20 cellular contexts compared by ENCODE assay signal in genomic region chr15:95868970-95869369, GRCh38.
A peak's percentile ranks its signal among the peaks of the same experiment; 100 is the strongest.
DNase-seq lines count a peak whose midpoint lies in the region; ATAC-seq, FAIRE-seq and TF ChIP-seq lines count a peak whose summit lies in the region.
"Had no signal": no experiment of that assay in that cellular context is flagged by ENCODE, and none has a peak within 500 bp of the region (broad histone marks: within the 10 kb centered on the region; RNA-seq: fewer than 3 reads in every experiment).

No MANE protein-coding gene starts in this region.

- no peaks in the 10 kb centered on the region for H3K4me1 Mint-ChIP-seq in GM23338
- peaks cover 39% of the 10 kb centered on the region for H3K4me1 Mint-ChIP-seq in nephron

- 93% methylated on average over 13 of the region's 13 CpGs; no CpG with 5 or more reads in 1 of the 2 experiments for WGBS in H1 (ENCODE audit: extremely low coverage in 1 of 2, insufficient coverage in 1 of 2, insufficient read length in 1 of 2, insufficient replicate concordance in 2 of 2, low coverage in 1 of 2, low lambda C conversion rate in 2 of 2, missing lambda C conversion rate in 1 of 2), 2 experiments

- ATAC-seq in GM23338 (no peak; the same call in 2 of the 3 replicates), GM18858 (IDR thresholded peaks at IDR 0.05; ENCODE audit: unreplicated experiment) (no peak)
- ATAC-seq: CD8-positive, alpha-beta T cell had no signal

- no peak for FAIRE-seq in H1 (lab: Jason Lieb, UNC)
- FAIRE-seq: G401.6, GM18507 had no signal

- TF ChIP-seq CTCF in GM23338 (conservative IDR thresholded peaks at IDR 0.05; ENCODE audit: low read depth in 2 of 2) = no peak
- TF ChIP-seq CTCF in H1 (IDR thresholded peaks at IDR 0.05; ENCODE audit: control extremely low read depth in 1 of 3, insufficient read depth in 1 of 3, low read depth in 1 of 3, low read length in 3 of 3) = no peak
- no peak for TF ChIP-seq CTCF in nephron (IDR thresholded peaks at IDR 0.05; ENCODE audit: unreplicated experiment in 3 of 3)

- no peak overlapping the region for H3K18ac ChIP-seq in H1 (ENCODE audit: extremely low read depth, low read length)

- no peaks in the 10 kb centered on the region for H3K23me2 ChIP-seq in H1 (ENCODE audit: low read depth, low read length)

- no peak overlapping the region for H3K14ac ChIP-seq in H1 (ENCODE audit: insufficient read length)

- peak; percentile 57 for DNase-seq in NCI-H82 (lab: John Stamatoyannopoulos, UW)
- DNase-seq in NCI-H82 treated with DMSO at 0.1 percent for 48 hours (lab: John Stamatoyannopoulos, UW; ENCODE audit: unreplicated experiment) = no peak
- DNase-seq in GM23338 (ENCODE audit: low spot score) = no peak
- no peak for DNase-seq in H1 (ENCODE audit: low read depth in 1 of 2, low spot score in 2 of 2)
- no peak for DNase-seq in GOT3 (lab: John Stamatoyannopoulos, UW)
- DNase-seq in SIG-M5 (lab: John Stamatoyannopoulos, UW) = no peak
- DNase-seq: BE2C; CD8-positive, alpha-beta T cell; DMS79 treated with DMSO at 0.1 percent for 48 hours; Karpas-422; MM.1S; NCI-H1105; NCI-H1694 treated with DMSO at 0.1 percent for 48 hours; NCI-H446; RPMI8226 had no signal

- H2AFZ ChIP-seq in GM23338 (peak overlapping the region; percentile 84; the same call in 1 of the 2 replicates), H1 (ENCODE audit: low read length) (0 out of 2 replicates have a peak overlapping the region, but pooled peaks have one; percentile 65)

- H3K56ac ChIP-seq in H1 (replicated peaks; ENCODE audit: insufficient read length, low read depth, low read length) = no peak overlapping the region

- H3K4ac ChIP-seq in H1 (replicated peaks; ENCODE audit: insufficient read length, low read depth, low read length) = no peak overlapping the region

- no peak overlapping the region for H2AK5ac ChIP-seq in H1 (ENCODE audit: low read depth, low read length)

- H3K4me2 ChIP-seq in GM23338 (no peak overlapping the region), H1 (ENCODE audit: insufficient read depth in 1 of 2, low read depth in 2 of 2, low read length in 2 of 2) (no peak overlapping the region)

- no peaks in the 10 kb centered on the region for H3K36me3 ChIP-seq in GM23338 (ENCODE audit: insufficient read depth)
- H3K36me3 ChIP-seq in H1 (ENCODE audit: control insufficient read depth in 2 of 4, insufficient read depth in 4 of 4, low read length in 3 of 4) = no peaks in the 10 kb centered on the region
- H3K36me3 ChIP-seq: BE2C had no signal

- no peak overlapping the region for H4K91ac ChIP-seq in H1 (replicated peaks; ENCODE audit: insufficient read length, low read length)

- CTCF ChIA-PET in H1 (lab: Charles Lee; ENCODE audit: partially characterized antibody) = interaction anchor here (0.9 to 1.0 kb wide), 2 partner anchors 10 to 43 kb away, joined by 3 read pairs; no protein-coding TSS in a partner anchor

- no peak for TF ChIP-seq EP300 in H1 (IDR thresholded peaks at IDR 0.05; ENCODE audit: borderline replicate concordance in 1 of 2, low read depth in 2 of 2, low read length in 2 of 2)

- no peak overlapping the region for H3K23ac ChIP-seq in H1 (ENCODE audit: insufficient read length)

- H3K4me3 ChIP-seq in GM23338 (no peak overlapping the region), H1 (ENCODE audit: extremely low read depth in 1 of 4, insufficient read depth in 2 of 4, low read depth in 3 of 4, low read length in 4 of 4) (no peak overlapping the region)

- no peak overlapping the region for H4K8ac ChIP-seq in H1 (ENCODE audit: extremely low read depth, insufficient read depth, low read length)

- H4K20me1 ChIP-seq in GM23338 (replicated peaks; ENCODE audit: insufficient read depth) (no peaks in the 10 kb centered on the region), H1 (replicated peaks in 1 of 2; ENCODE audit: control insufficient read depth in 1 of 2, insufficient read depth in 2 of 2, low read length in 2 of 2) (no peaks in the 10 kb centered on the region)

- no peaks in the 10 kb centered on the region for H3K79me2 ChIP-seq in GM23338 (replicated peaks; ENCODE audit: insufficient read depth)
- H3K79me2 ChIP-seq in H1 (ENCODE audit: control insufficient read depth in 1 of 2, insufficient read depth in 2 of 2, low read length in 2 of 2) = no peaks in the 10 kb centered on the region

- no peak for TF ChIP-seq RAD21 in H1 (IDR thresholded peaks at IDR 0.05 in 1 of 2, conservative IDR thresholded peaks at IDR 0.05 in 1 of 2; ENCODE audit: low read depth in 2 of 2, low read length in 2 of 2)

- H3F3A ChIP-seq in GM23338 (replicated peaks; ENCODE audit: low read depth) = no peaks in the 10 kb centered on the region

- no peak overlapping the region for H2BK15ac ChIP-seq in H1 (ENCODE audit: low read length)

- no peak for TF ChIP-seq POLR2A in H1 (IDR thresholded peaks at IDR 0.05; ENCODE audit: control extremely low read depth in 1 of 2, low read depth in 2 of 2, low read length in 2 of 2)

- H2BK12ac ChIP-seq in H1 (ENCODE audit: low read depth, low read length) = no peak overlapping the region

- H3K27me3 Mint-ChIP-seq in GM23338 (ENCODE audit: insufficient read depth, low read depth, poor library complexity) (peaks cover 1% of the 10 kb centered on the region), nephron (ENCODE audit: low read depth) (peaks cover 6% of the 10 kb centered on the region)

- no peak overlapping the region for H2BK120ac ChIP-seq in H1 (replicated peaks; ENCODE audit: low read depth, low read length)

- H3K9me3 ChIP-seq in H1 (ENCODE audit: insufficient read depth in 2 of 2, low read depth in 1 of 2, low read length in 1 of 2) = no peaks in the 10 kb centered on the region
- H3K9me3 ChIP-seq: BE2C had no signal

- H3K27ac ChIP-seq in GM23338 (ENCODE audit: low read depth) (no peak overlapping the region; the same call in 1 of the 2 replicates), H1 (ENCODE audit: low read depth, low read length) (no peak overlapping the region)
- H3K27ac ChIP-seq: 22Rv1 had no signal

- H3K36me3 Mint-ChIP-seq in GM23338 (ENCODE audit: low read depth) (no peaks in the 10 kb centered on the region), nephron (ENCODE audit: low read depth) (no peaks in the 10 kb centered on the region)
- H3K36me3 Mint-ChIP-seq: CD8-positive, alpha-beta T cell had no signal

- H3K27me3 ChIP-seq in GM23338 (ENCODE audit: insufficient read depth) (no peaks in the 10 kb centered on the region), H1 (replicated peaks in 1 of 4; ENCODE audit: control insufficient read depth in 3 of 4, extremely low read depth in 1 of 4, insufficient read depth in 3 of 4, low read length in 3 of 4) (no peaks in the 10 kb centered on the region)
- H3K27me3 ChIP-seq: BE2C had no signal

- no peak overlapping the region for H3K4me3 Mint-ChIP-seq in GM23338
- peak overlapping the region in 1 of 3 experiments; percentile 24 for H3K4me3 Mint-ChIP-seq in nephron
- H3K4me3 Mint-ChIP-seq: CD8-positive, alpha-beta T cell had no signal

- H3K27ac Mint-ChIP-seq in GM23338 = no peak overlapping the region
- peak overlapping the region; percentile 31 to 35 (median 35) for H3K27ac Mint-ChIP-seq in nephron
- H3K27ac Mint-ChIP-seq: CD8-positive, alpha-beta T cell had no signal

- H2BK5ac ChIP-seq in H1 (ENCODE audit: low read depth, low read length) = no peak overlapping the region

- POLR2A ChIA-PET in H1 (lab: Charles Lee; ENCODE audit: partially characterized antibody) = no interaction called here

- H4K5ac ChIP-seq in H1 (ENCODE audit: insufficient read length, low read depth, low read length) = no peak overlapping the region

- H3K9ac ChIP-seq in H1 (replicated peaks in 1 of 4; ENCODE audit: extremely low read depth in 1 of 4, low read depth in 3 of 4, low read length in 3 of 4) = no peak overlapping the region

- H3K9me2 ChIP-seq in GM23338 (ENCODE audit: insufficient read depth) = no peaks in the 10 kb centered on the region

- H2BK20ac ChIP-seq in H1 (ENCODE audit: low read length) = no peak overlapping the region

- H3K4me1 ChIP-seq in GM23338 (ENCODE audit: insufficient read depth) (peaks cover 7% of the 10 kb centered on the region; the same call in 1 of the 2 replicates), H1 (replicated peaks in 1 of 4; ENCODE audit: control insufficient read depth in 3 of 4, insufficient read depth in 4 of 4, low read length in 3 of 4) (peaks cover 0 to 3% (median 0%) of the 10 kb centered on the region in 4 experiments; a peak in 1 of 7 replicates)
- H3K4me1 ChIP-seq: BE2C had no signal

- H3K9me3 Mint-ChIP-seq in GM23338 = no peaks in the 10 kb centered on the region
- H3K9me3 Mint-ChIP-seq in nephron = no peaks in the 10 kb centered on the region
- H3K9me3 Mint-ChIP-seq: CD8-positive, alpha-beta T cell had no signal

- no peaks in the 10 kb centered on the region for H3K79me1 ChIP-seq in H1 (ENCODE audit: low read depth, low read length)

TF ChIP-seq in GM23338, 12 proteins besides CTCF, POLR2A, EP300 and RAD21 (continues in another document):
- no peak for TF ChIP-seq STAT1 (IDR thresholded peaks at IDR 0.05; ENCODE audit: unreplicated experiment)

TF ChIP-seq in H1, 55 proteins besides CTCF, POLR2A, EP300 and RAD21:
- TF ChIP-seq ASH2L (IDR thresholded peaks at IDR 0.05; ENCODE audit: low read length) = no peak
- TF ChIP-seq GTF2F1 (IDR thresholded peaks at IDR 0.05; ENCODE audit: borderline replicate concordance, low read depth, low read length) = no peak
TF ChIP-seq in H1: peak in this region for 0.
